Comparison of ENCODE assay signal across 24 cellular contexts in the genomic region with DNA sequence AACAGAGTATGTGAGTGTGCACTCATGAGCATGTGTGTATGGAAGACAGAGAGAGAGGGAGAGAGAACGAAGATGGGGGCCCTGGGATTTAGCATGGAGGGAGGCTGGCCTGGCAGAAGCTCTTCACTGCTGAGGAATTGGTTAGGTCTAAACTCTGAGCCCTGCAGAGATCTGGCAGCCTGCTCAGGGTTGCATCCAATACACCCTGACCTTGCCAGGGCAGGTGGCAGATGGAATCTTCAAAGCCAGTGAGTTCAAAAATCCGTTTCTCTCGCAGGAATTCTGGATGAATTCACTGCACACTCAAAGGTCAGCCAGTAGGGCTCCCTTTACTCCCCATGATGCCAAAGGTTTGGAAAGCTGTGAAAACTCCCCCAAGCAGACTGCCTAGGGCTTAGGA.
DNase-seq lines count a peak whose midpoint lies in the region; ATAC-seq and TF ChIP-seq lines count a peak whose summit lies in the region.
"Had no signal": no experiment of that assay in that cellular context is flagged by ENCODE, and none has a peak within 500 bp of the region (broad histone marks: within the 10 kb centered on the region; RNA-seq: fewer than 3 reads in every experiment).

No MANE protein-coding gene starts in this region.

- H3K4me1 Mint-ChIP-seq in T-helper 17 cell = peaks cover 15% of the 10 kb centered on the region
- H3K4me1 Mint-ChIP-seq: CD14-positive monocyte had no signal

- intact Hi-C loops in left colon (cut with DNase I, micrococcal nuclease) = no loop called here
- intact Hi-C loops in sigmoid colon (cut with DNase I) = no loop called here

- TF ChIP-seq CTCF in sigmoid colon (IDR thresholded peaks at IDR 0.05) = no peak

- peaks cover 7% of the 10 kb centered on the region for H3K27me3 Mint-ChIP-seq in T-helper 17 cell

- no peak overlapping the region for H3K4me3 ChIP-seq in sigmoid colon
- H3K4me3 ChIP-seq: BLaER1 had no signal

- no peak for TF ChIP-seq EP300 in sigmoid colon (IDR thresholded peaks at IDR 0.05)

- no peak for DNase-seq in T-helper 17 cell
- peak; percentile 96 for DNase-seq in cerebellar cortex (ENCODE audit: low spot score)
- DNase-seq in cerebellum (ENCODE audit: low spot score) = peak; percentile 88
- no peak for DNase-seq in left lobe of liver (ENCODE audit: low spot score)
- DNase-seq in left colon = no peak
- DNase-seq in sigmoid colon = no peak
- no peak for DNase-seq in central memory CD4-positive, alpha-beta T cell
- DNase-seq: 8988T; ACHN; BE2C; CD4-positive, alpha-beta memory T cell; CD4-positive, CD25-positive, alpha-beta regulatory T cell; CD8-positive, alpha-beta memory T cell; COR-L47; DMS 273 treated with DMSO at 0.1 percent for 48 hours; DMS153; DMS53; DMS79; DND-41; EL; GF-D8 had no signal

- no peaks in the 10 kb centered on the region for H3K27me3 ChIP-seq in sigmoid colon
- H3K27me3 ChIP-seq: BE2C, BLaER1 had no signal

- no peak overlapping the region for H3K4me3 Mint-ChIP-seq in T-helper 17 cell
- H3K4me3 Mint-ChIP-seq: CD14-positive monocyte; CD4-positive, CD25-positive, alpha-beta regulatory T cell; CD8-positive, alpha-beta memory T cell had no signal

- WGBS in sigmoid colon, 2 donors = 77 to 85% methylated on average over 3 of the region's 3 CpGs

- H3K27ac Mint-ChIP-seq in T-helper 17 cell = peak overlapping the region; percentile 81
- H3K27ac Mint-ChIP-seq: CD14-positive monocyte had no signal

- H3K9me3 ChIP-seq in T-helper 17 cell (ENCODE audit: control insufficient read depth, low read length, poor library complexity, severe bottlenecking) = no peaks in the 10 kb centered on the region
- no peaks in the 10 kb centered on the region for H3K9me3 ChIP-seq in sigmoid colon
- H3K9me3 ChIP-seq: BE2C, BLaER1 had no signal

- no peaks in the 10 kb centered on the region for H3K36me3 Mint-ChIP-seq in T-helper 17 cell (ENCODE audit: low read depth)
- H3K36me3 Mint-ChIP-seq: CD14-positive monocyte; CD4-positive, alpha-beta memory T cell; CD4-positive, CD25-positive, alpha-beta regulatory T cell; CD8-positive, alpha-beta memory T cell had no signal

- no peak overlapping the region for H3K27ac ChIP-seq in sigmoid colon
- H3K27ac ChIP-seq: BLaER1 had no signal

- H3K4me1 ChIP-seq in sigmoid colon = no peaks in the 10 kb centered on the region

- ATAC-seq in T-helper 17 cell (no peak), left lobe of liver (peak; percentile 31), GM18909 (IDR thresholded peaks at IDR 0.05; ENCODE audit: poor library complexity, unreplicated experiment) (no peak), left colon (no peak)

- TF ChIP-seq POLR2A in sigmoid colon (IDR thresholded peaks at IDR 0.05) = no peak

- no peaks in the 10 kb centered on the region for H3K36me3 ChIP-seq in sigmoid colon
- H3K36me3 ChIP-seq: BE2C, BLaER1 had no signal

Comparison
In these comparisons a context has a peak if more than half of its experiments do, and no peak if none do; other contexts are left out.
1. DNase-seq: peak in cerebellar cortex (single experiment) and cerebellum (single experiment); none in T-helper 17 cell (0 of 3), left lobe of liver (single experiment), left colon (0 of 2), sigmoid colon (single experiment) and central memory CD4-positive, alpha-beta T cell (single experiment).